19 cellular contexts compared by ENCODE assay signal in the genomic region with DNA sequence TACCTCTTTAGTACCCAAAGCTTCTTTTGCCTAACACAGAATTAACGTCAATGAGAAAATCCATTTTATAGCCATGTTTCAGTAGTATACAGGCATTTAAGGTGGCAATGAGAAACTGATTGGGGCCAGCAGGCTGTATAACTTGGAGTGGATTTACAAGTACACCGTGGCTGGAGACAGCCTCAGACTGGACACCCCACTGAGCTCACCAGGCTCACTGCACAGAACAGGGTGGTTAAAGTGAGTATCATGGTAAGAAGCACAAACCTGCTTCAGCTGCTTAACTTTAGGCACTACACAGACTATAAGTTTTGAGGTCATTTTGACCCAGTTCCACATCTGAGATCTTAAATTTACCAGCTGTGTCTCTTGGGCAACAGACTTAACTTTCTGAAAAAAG.
"Had no signal": no experiment of that assay in that cellular context is flagged by ENCODE, and none has a peak within 500 bp of the region (broad histone marks: within the 10 kb centered on the region; RNA-seq: fewer than 3 reads in every experiment).

No MANE protein-coding gene starts in this region.

- H3K27me3 ChIP-seq: breast epithelium, gastrocnemius medialis, heart right ventricle, ovary, spleen, tibial artery, uterus had no signal

- H3K27ac ChIP-seq: breast epithelium, gastrocnemius medialis, heart right ventricle, ovary, tibial artery, uterus, WERI-Rb-1 had no signal

- H3K9me3 ChIP-seq: breast epithelium, gastrocnemius medialis, heart right ventricle, mucosa of descending colon, ovary, spleen, tibial artery, uterus had no signal

- ATAC-seq: activated CD4-positive, alpha-beta T cell treated with anti-CD3 and anti-CD28 coated beads for 36 hours; activated CD8-positive, alpha-beta T cell treated with anti-CD3 and anti-CD28 coated beads for 36 hours; activated T-cell treated with anti-CD3 and anti-CD28 coated beads, Interleukin-2, amount 50 U/mL, for 72 hours; gastrocnemius medialis; mucosa of descending colon; sciatic nerve had no signal

- H3K4me3 ChIP-seq: breast epithelium, gastrocnemius medialis, heart right ventricle, mucosa of descending colon, ovary, spleen, tibial artery, uterus had no signal

- DNase-seq: activated CD4-positive, alpha-beta T cell treated with anti-CD3 and anti-CD28 coated beads for 36 hours; activated CD8-positive, alpha-beta memory T cell treated with anti-CD3 and anti-CD28 coated beads, Interleukin-2, amount 50 U/mL, for 48 hours; activated CD8-positive, alpha-beta T cell treated with anti-CD3 and anti-CD28 coated beads for 36 hours; activated gamma-delta T cell treated with Interleukin-2 at 50 U/mL for 16 hours; activated naive CD8-positive, alpha-beta T cell treated with anti-CD3 and anti-CD28 coated beads for 36 hours; activated T-cell treated with anti-CD3 and anti-CD28 coated beads, Interleukin-2, amount 50 U/mL, for 72 hours; endodermal cell; gastrocnemius medialis; heart right ventricle; mucosa of descending colon; naive thymus-derived CD4-positive, alpha-beta T cell; ovary; spleen; stimulated activated CD4-positive, alpha-beta T cell treated with anti-CD3 and anti-CD28 coated beads, Interleukin-1b, Interleukin-23, amount 100 ng/mL, for 48 hours; tibial artery; uterus; WERI-Rb-1 had no signal

- H3K36me3 ChIP-seq: breast epithelium, ovary, uterus had no signal

- H3K4me1 ChIP-seq: breast epithelium, gastrocnemius medialis, tibial artery, uterus had no signal
